8 cellular contexts compared by ENCODE assay signal in the genomic region with DNA sequence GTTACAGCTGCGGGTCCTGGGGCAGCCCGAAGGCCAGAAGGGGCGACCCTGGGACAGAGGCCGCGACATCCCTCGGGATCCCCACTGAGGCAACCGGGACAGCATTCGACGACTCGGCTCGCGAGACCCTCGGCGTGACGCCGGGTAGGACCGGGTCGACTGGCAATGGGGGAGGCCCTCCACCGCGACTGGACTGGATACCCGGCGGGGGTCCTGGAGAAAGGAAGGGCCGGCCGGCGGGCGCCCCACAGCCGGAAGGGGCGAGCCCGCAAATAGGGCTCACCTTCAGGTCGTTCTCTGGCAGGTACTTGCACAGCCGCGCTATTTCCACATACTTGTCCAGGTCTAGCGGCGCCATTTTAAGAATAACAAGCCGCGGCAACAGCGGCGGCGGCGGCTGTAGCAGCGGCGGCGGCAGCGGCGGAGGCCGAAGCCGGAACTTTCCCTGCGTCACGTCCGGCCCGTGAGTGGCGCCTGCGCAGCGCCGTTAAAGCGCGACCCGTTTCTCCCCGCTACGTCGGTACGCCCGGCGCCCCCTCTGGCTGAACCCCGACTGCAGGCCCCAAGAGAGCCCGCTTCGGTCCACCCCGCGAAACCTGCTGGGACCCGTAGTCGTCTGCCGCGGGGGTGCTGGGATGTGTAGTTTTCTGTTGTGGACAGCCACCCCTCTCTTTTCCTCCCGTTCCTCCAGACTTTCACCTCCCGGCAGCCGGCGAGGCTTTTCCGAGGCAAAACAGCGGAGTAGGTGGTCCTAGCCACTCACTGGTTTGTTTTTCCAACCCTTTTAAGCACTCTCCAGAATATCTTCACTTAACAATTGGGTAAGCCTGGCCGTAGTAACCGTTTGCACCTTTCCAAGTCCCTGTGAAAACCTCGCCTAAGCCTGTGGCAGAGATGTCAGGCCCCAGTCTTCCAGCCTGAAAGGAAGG. TPM values are rescaled to one million over a fixed set of nuclear protein-coding genes. Genes with fewer than 3 reads are reported as not detected.
DNase-seq lines count a peak whose midpoint lies in the region; ATAC-seq and TF ChIP-seq lines count a peak whose summit lies in the region.

A gene (minus strand): TSS at position 443 of the 929 bp plus-strand sequence. CDS start 85 bp downstream, at position 358.

- TF ChIP-seq CTCF in right lobe of liver (IDR thresholded peaks at IDR 0.05), result peak; percentile 64 to 73 (median 70)

- no peaks in the 10 kb centered on the region for H3K27me3 ChIP-seq in right lobe of liver

- H3K4me1 ChIP-seq in right lobe of liver, result peaks cover 0 to 26% (median 4%) of the 10 kb centered on the region in 4 donors

- ATAC-seq in GM19395 (IDR thresholded peaks at IDR 0.05; ENCODE audit: unreplicated experiment), result peak; percentile 91
- peak; percentile 87 for ATAC-seq in HG03565 (IDR thresholded peaks at IDR 0.05; ENCODE audit: unreplicated experiment)
- ATAC-seq in right lobe of liver, result peak; percentile 99 to 100 (median 99)

- no peaks in the 10 kb centered on the region for H3K9me3 ChIP-seq in right lobe of liver

- DNase-seq in CD1c-positive myeloid dendritic cell (ENCODE audit: extremely low spot score) (peak; percentile 99), NCI-H774 (lab: John Stamatoyannopoulos, UW) (peak; percentile 97), dermis microvascular lymphatic vessel endothelial cell (ENCODE audit: low read depth in 2 of 2) (peak; percentile 90 to 97), right lobe of liver (peak; percentile 98 to 99 (median 98))
- DNase-seq in activated CD4-positive, alpha-beta T cell treated with anti-CD3 and anti-CD28 coated beads, Interleukin-2, amount 50 U/mL, for 48 hours, result peak; percentile 98
- DNase-seq in stimulated activated CD4-positive, alpha-beta T cell treated with anti-CD3 and anti-CD28 coated beads, Interleukin-4, amount 100 ng/mL, for 4 hours, result peak; percentile 96 to 98

- H3K27ac ChIP-seq in right lobe of liver, result peak within 1 kb of the TSS; percentile 52 to 86 (median 84)

- no peaks in the 10 kb centered on the region for H3K36me3 ChIP-seq in right lobe of liver

- H3K4me3 ChIP-seq in right lobe of liver, result peak within 1 kb of the TSS; percentile 97 to 100 (median 99)

- intact Hi-C loops in right lobe of liver (cut with DNase I), result no loop called here

- 0% methylated on average over 8 of the region's 82 CpGs for WGBS in right lobe of liver (ENCODE audit: insufficient coverage, low coverage, low lambda C conversion rate, missing lambda C conversion rate)

- peak; percentile 80 for TF ChIP-seq POLR2A in right lobe of liver (IDR thresholded peaks at IDR 0.05)

RNA-seq across cellular contexts. Expression of the gene that starts here (rescaled TPM):
- 15.4 and 23.4 TPM in 2 replicates for total RNA-seq in dermis microvascular lymphatic vessel endothelial cell
- 10 to 100 TPM; 11.8 to 18.6 (median 15.3) TPM for total RNA-seq in right lobe of liver

Comparison
In these comparisons a context has a peak if more than half of its experiments do, and no peak if none do; other contexts are left out.
1. Peak in every context shown above with its lines: DNase-seq, ATAC-seq, H3K4me3 ChIP-seq and H3K27ac ChIP-seq.